In the genomic region with DNA sequence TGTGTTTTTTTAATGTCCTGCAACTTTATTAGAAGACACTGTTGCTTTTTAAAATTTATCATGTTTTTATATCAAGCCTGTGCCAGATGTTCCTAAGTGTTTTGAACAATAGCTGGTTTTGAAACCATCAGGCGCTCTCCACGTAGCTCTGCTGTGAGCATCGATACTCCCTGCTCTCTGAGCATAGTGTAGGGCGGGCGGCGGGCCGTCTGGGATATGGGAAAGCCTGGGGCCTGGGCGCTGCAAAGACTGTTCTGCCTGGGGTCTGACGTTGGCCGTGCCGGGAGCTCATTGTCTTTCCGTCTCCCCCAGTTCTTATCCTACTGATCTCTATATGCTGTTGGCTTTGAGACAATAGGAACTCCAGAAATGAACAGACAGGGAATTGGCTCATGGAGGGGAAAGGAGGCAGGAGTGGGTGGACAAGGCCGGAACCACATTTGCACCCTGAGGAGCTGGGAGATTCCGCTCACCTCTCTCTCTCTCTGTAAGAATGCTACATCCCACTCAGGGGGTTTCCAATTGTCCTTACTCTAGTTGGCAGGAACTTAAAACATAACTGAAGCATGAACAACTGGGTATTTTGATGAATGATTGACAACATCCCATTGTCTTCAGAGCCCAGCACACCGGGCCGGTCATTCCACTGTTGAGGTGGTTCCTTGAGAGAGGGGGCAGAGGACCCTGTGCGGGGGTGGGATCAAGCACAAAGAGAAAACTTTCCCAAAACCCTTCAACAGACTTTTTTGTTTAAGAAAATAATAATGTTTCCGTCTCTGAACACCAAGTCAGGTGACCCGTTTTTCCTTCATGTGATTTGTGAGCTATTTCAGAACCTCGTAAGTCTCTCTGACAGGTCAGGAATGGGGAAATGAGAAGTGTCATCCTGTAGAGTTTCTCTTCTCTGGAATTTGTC, we compare ENCODE assay signal across 11 cellular contexts.
DNase-seq lines count a peak whose midpoint lies in the region; ATAC-seq and TF ChIP-seq lines count a peak whose summit lies in the region.
"Had no signal": no experiment of that assay in that cellular context is flagged by ENCODE, and none has a peak within 500 bp of the region (broad histone marks: within the 10 kb centered on the region; RNA-seq: fewer than 3 reads in every experiment).

No MANE protein-coding gene starts in this region.

- H3K9me2 ChIP-seq in GM23248 (ENCODE audit: insufficient read depth), result no peaks in the 10 kb centered on the region

- H3K4me2 ChIP-seq in OCI-LY3 (ENCODE audit: low read length) (peak overlapping the region; percentile 23), GM23248 (ENCODE audit: unreplicated experiment) (no peak overlapping the region)

- H3K27me3 ChIP-seq in BE2C (peaks cover 13% of the 10 kb centered on the region), OCI-LY3 (ENCODE audit: low read depth, low read length) (peaks cover 31% of the 10 kb centered on the region), lower lobe of right lung (ENCODE audit: low read depth) (no peaks in the 10 kb centered on the region), GM23248 (replicated peaks; ENCODE audit: insufficient read depth) (no peaks in the 10 kb centered on the region)

- H3K79me2 ChIP-seq in OCI-LY3 (ENCODE audit: low read length), result no peaks in the 10 kb centered on the region
- no peaks in the 10 kb centered on the region; the same call in 1 of the 2 replicates for H3K79me2 ChIP-seq in GM23248 (ENCODE audit: insufficient read depth)

- no peaks in the 10 kb centered on the region for H4K20me1 ChIP-seq in OCI-LY3 (ENCODE audit: insufficient read depth, low read length)
- no peaks in the 10 kb centered on the region for H4K20me1 ChIP-seq in GM23248 (ENCODE audit: insufficient read depth)

- H3K36me3 ChIP-seq in BE2C (no peaks in the 10 kb centered on the region), OCI-LY3 (replicated peaks; ENCODE audit: low read depth, low read length) (no peaks in the 10 kb centered on the region), lower lobe of right lung (no peaks in the 10 kb centered on the region), GM23248 (ENCODE audit: low read depth) (no peaks in the 10 kb centered on the region)

- H3F3A ChIP-seq in GM23248 (ENCODE audit: insufficient read depth), result 0 out of 2 replicates have a peak, but pooled peaks cover 8% of the 10 kb centered on the region

- H3K4me3 Mint-ChIP-seq in naive thymus-derived CD8-positive, alpha-beta T cell, result no peak overlapping the region
- H3K4me3 Mint-ChIP-seq: activated T-helper 17 cell treated with anti-CD3 and anti-CD28 coated beads, Interleukin-2, amount 50 U/mL, for 72 hours; CD4-positive, CD25-positive, alpha-beta regulatory T cell; neural crest cell had no signal

- H3K9ac ChIP-seq in OCI-LY3 (ENCODE audit: low read length), result no peak overlapping the region
- H3K9ac ChIP-seq in GM23248, result no peak overlapping the region

- H3K4me1 ChIP-seq in BE2C (no peaks in the 10 kb centered on the region; the same call in 1 of the 2 replicates), OCI-LY3 (ENCODE audit: low read length) (peaks cover 16% of the 10 kb centered on the region; the same call in 1 of the 2 replicates), lower lobe of right lung (peaks cover 18% of the 10 kb centered on the region), GM23248 (ENCODE audit: insufficient read depth) (peaks cover 5% of the 10 kb centered on the region; the same call in 1 of the 2 replicates)

- no peak overlapping the region for H3K27ac ChIP-seq in OCI-LY3 (ENCODE audit: low read length)
- H3K27ac ChIP-seq in lower lobe of right lung, result peak overlapping the region; percentile 38
- H3K27ac ChIP-seq in GM23248, result no peak overlapping the region

- DNase-seq in BE2C (peak; percentile 57), lower lobe of right lung (no peak), GM23248 (no peak)
- no peak for DNase-seq in naive thymus-derived CD8-positive, alpha-beta T cell
- DNase-seq in activated CD4-positive, alpha-beta T cell treated with anti-CD3 and anti-CD28 coated beads for 48 hours, result no peak
- DNase-seq: CD4-positive, CD25-positive, alpha-beta regulatory T cell had no signal

- no peaks in the 10 kb centered on the region for H3K4me1 Mint-ChIP-seq in naive thymus-derived CD8-positive, alpha-beta T cell
- H3K4me1 Mint-ChIP-seq: activated T-helper 17 cell treated with anti-CD3 and anti-CD28 coated beads, Interleukin-2, amount 50 U/mL, for 72 hours; CD4-positive, CD25-positive, alpha-beta regulatory T cell had no signal

- no peaks in the 10 kb centered on the region for H3K36me3 Mint-ChIP-seq in naive thymus-derived CD8-positive, alpha-beta T cell
- H3K36me3 Mint-ChIP-seq: CD4-positive, CD25-positive, alpha-beta regulatory T cell had no signal

- TF ChIP-seq CTCF in BE2C (IDR thresholded peaks at IDR 0.05; ENCODE audit: low read depth, low read length) (no peak), OCI-LY3 (IDR thresholded peaks at IDR 0.05; ENCODE audit: low read depth, low read length) (no peak), lower lobe of right lung (IDR thresholded peaks at IDR 0.05) (no peak)

- WGBS in GM23248 (ENCODE audit: low coverage in 1 of 2, low lambda C conversion rate in 2 of 2, missing lambda C conversion rate in 2 of 2), 2 experiments, result 92 to 93% methylated on average over 20 of the region's 20 CpGs

- H3K9me3 ChIP-seq in BE2C (no peaks in the 10 kb centered on the region), OCI-LY3 (ENCODE audit: insufficient read depth, low read length) (no peaks in the 10 kb centered on the region), lower lobe of right lung (no peaks in the 10 kb centered on the region), GM23248 (ENCODE audit: low read depth) (no peaks in the 10 kb centered on the region)

- H3K4me3 ChIP-seq in BE2C (ENCODE audit: low read depth, low read length) (no peak overlapping the region), OCI-LY3 (ENCODE audit: low read length) (no peak overlapping the region), lower lobe of right lung (no peak overlapping the region), GM23248 (no peak overlapping the region)

- peak; percentile 79 for ATAC-seq in GM21529 (IDR thresholded peaks at IDR 0.05; ENCODE audit: unreplicated experiment)
- peak in 1 of 2 donors; percentile 41 for ATAC-seq in lower lobe of right lung
- ATAC-seq in HG02970 (IDR thresholded peaks at IDR 0.05; ENCODE audit: low FRiP score, unreplicated experiment), result no peak
- no peak for ATAC-seq in naive thymus-derived CD8-positive, alpha-beta T cell
- ATAC-seq: activated T-helper 17 cell treated with anti-CD3 and anti-CD28 coated beads, Interleukin-2, amount 50 U/mL, for 72 hours had no signal

- no peaks in the 10 kb centered on the region for H3K9me3 Mint-ChIP-seq in naive thymus-derived CD8-positive, alpha-beta T cell
- H3K9me3 Mint-ChIP-seq: activated T-helper 17 cell treated with anti-CD3 and anti-CD28 coated beads, Interleukin-2, amount 50 U/mL, for 72 hours; neural crest cell had no signal

- H3K27ac Mint-ChIP-seq in naive thymus-derived CD8-positive, alpha-beta T cell, result no peak overlapping the region
- H3K27ac Mint-ChIP-seq: activated T-helper 17 cell treated with anti-CD3 and anti-CD28 coated beads, Interleukin-2, amount 50 U/mL, for 72 hours; CD4-positive, CD25-positive, alpha-beta regulatory T cell had no signal

- H2AFZ ChIP-seq in OCI-LY3 (ENCODE audit: low read depth, low read length) (peak overlapping the region; percentile 14; the same call in 1 of the 2 replicates), GM23248 (no peak overlapping the region)

- in situ Hi-C loops in GM23248 (cut with MboI), result no loop called here

- POLR2A ChIA-PET in naive thymus-derived CD8-positive, alpha-beta T cell (lab: Charles Lee), result no interaction called here

- intact Hi-C loops in lower lobe of right lung (cut with DNase I), result no loop called here

- H3K27me3 Mint-ChIP-seq in naive thymus-derived CD8-positive, alpha-beta T cell, result peaks cover 10 to 22% (median 17%) of the 10 kb centered on the region in 5 donors
